19 cellular contexts compared by ENCODE assay signal in genomic region chr9:126036881-126037291, GRCh38.
DNase-seq lines count a peak whose midpoint lies in the region; TF ChIP-seq lines count a peak whose summit lies in the region.
"Had no signal": no experiment of that assay in that cellular context is flagged by ENCODE, and none has a peak within 500 bp of the region (broad histone marks: within the 10 kb centered on the region; RNA-seq: fewer than 3 reads in every experiment).

No MANE protein-coding gene starts in this region.

- no peak overlapping the region for H3K23ac ChIP-seq in neuronal stem cell (ENCODE audit: low read depth, low read length, poor library complexity)

- H3K14ac ChIP-seq in neuronal stem cell (ENCODE audit: low read length) = no peak overlapping the region

- H3K4me2 ChIP-seq in neuronal stem cell (ENCODE audit: insufficient read depth, low read length, poor library complexity, severe bottlenecking) = no peak overlapping the region
- H3K4me2 ChIP-seq: A549, PC-9 had no signal

- H3K27me3 ChIP-seq in SJCRH30 = no peaks in the 10 kb centered on the region
- H3K27me3 ChIP-seq in neuronal stem cell (ENCODE audit: control insufficient read depth in 3 of 3, insufficient read depth in 3 of 3, low read depth in 1 of 3, low read length in 3 of 3) = peaks cover 0 to 6% (median 0%) of the 10 kb centered on the region in 3 experiments
- H3K27me3 ChIP-seq: SJSA1 had no signal

- H3K9ac ChIP-seq in neuronal stem cell (ENCODE audit: low read depth, low read length, poor library complexity) = no peak overlapping the region

- DNase-seq in A172 (ENCODE audit: low spot score) (peak; percentile 29), SJCRH30 (peak; percentile 53 to 67), islet precursor cell (peak; percentile 46), neuronal stem cell (ENCODE audit: low spot score) (no peak), GM13976 (ENCODE audit: low spot score) (no peak), nucleus accumbens (lab: John Stamatoyannopoulos, UW) (no peak), DMS79 (lab: John Stamatoyannopoulos, UW) (no peak)
- no peak for DNase-seq in stimulated activated CD4-positive, alpha-beta T cell treated with anti-CD3 and anti-CD28 coated beads, Interleukin-4, amount 100 ng/mL, for 4 hours
- DNase-seq: Calu3; CD8-positive, alpha-beta T cell; DMS53; NCI-H1417 treated with DMSO at 0.1 percent for 48 hours; NCI-H2029; NCI-H345; NCI-H524 treated with DMSO at 0.1 percent for 48 hours; PC-9 had no signal

- no peak for TF ChIP-seq CTCF in GM13976 (IDR thresholded peaks at IDR 0.05; ENCODE audit: borderline replicate concordance, control extremely low read depth, extremely low read depth, insufficient read depth, missing control alignments)

- no peak overlapping the region for H2BK120ac ChIP-seq in neuronal stem cell (ENCODE audit: low read depth, low read length)

- H3K27ac ChIP-seq in SJCRH30 (peak overlapping the region; percentile 29), neuronal stem cell (replicated peaks; ENCODE audit: low read length) (no peak overlapping the region)
- H3K27ac ChIP-seq: A549, PC-9, RWPE1, SJSA1 had no signal

- H3K9me3 ChIP-seq in SJCRH30 (replicated peaks) (no peaks in the 10 kb centered on the region), neuronal stem cell (replicated peaks in 1 of 2; ENCODE audit: control insufficient read depth in 2 of 2, insufficient read depth in 1 of 2, low read depth in 1 of 2, low read length in 2 of 2) (no peaks in the 10 kb centered on the region)
- H3K9me3 ChIP-seq: SJSA1 had no signal

- H3K4me3 ChIP-seq in SJCRH30 = peak overlapping the region; percentile 51
- no peak overlapping the region for H3K4me3 ChIP-seq in neuronal stem cell (ENCODE audit: low read length in 2 of 2)
- H3K4me3 ChIP-seq: A549, PC-9, SJSA1 had no signal

- H4K91ac ChIP-seq in neuronal stem cell (ENCODE audit: low read depth, low read length, poor library complexity) = no peak overlapping the region

- H2AK5ac ChIP-seq in neuronal stem cell (ENCODE audit: low read depth, low read length) = no peak overlapping the region

- peak overlapping the region; percentile 25 for H3K18ac ChIP-seq in neuronal stem cell (ENCODE audit: low read length)

- H2BK5ac ChIP-seq in neuronal stem cell (ENCODE audit: low read length) = no peak overlapping the region

- H3K36me3 ChIP-seq in SJCRH30 (no peaks in the 10 kb centered on the region), neuronal stem cell (replicated peaks in 1 of 2; ENCODE audit: control insufficient read depth in 2 of 2, insufficient read depth in 2 of 2, low read length in 2 of 2) (no peaks in the 10 kb centered on the region)
- H3K36me3 ChIP-seq: SJSA1 had no signal

- in situ Hi-C loops in GM13976 (cut with MboI; ENCODE audit: low sequenced_read_pairs, unreplicated experiment) = no loop called here

- H2BK12ac ChIP-seq in neuronal stem cell (ENCODE audit: low read length) = no peak overlapping the region

- no peak overlapping the region for H3K4ac ChIP-seq in neuronal stem cell (ENCODE audit: low read length)

- no peak overlapping the region for H2BK15ac ChIP-seq in neuronal stem cell (ENCODE audit: low read length)

- WGBS in neuronal stem cell (ENCODE audit: extremely low coverage in 2 of 2, insufficient read length in 2 of 2, insufficient replicate concordance in 1 of 2), 2 donors = no CpG with 5 or more reads among the region's 19 CpGs

- no peaks in the 10 kb centered on the region for H3K79me1 ChIP-seq in neuronal stem cell (ENCODE audit: low read depth, low read length)

- H4K8ac ChIP-seq in neuronal stem cell (ENCODE audit: low read depth, low read length) = no peak overlapping the region

- H2AFZ ChIP-seq in neuronal stem cell (ENCODE audit: low read length) = no peak overlapping the region
- H2AFZ ChIP-seq: PC-9 had no signal

- H3K4me1 ChIP-seq in SJCRH30 (no peaks in the 10 kb centered on the region; the same call in 1 of the 2 replicates), neuronal stem cell (ENCODE audit: control insufficient read depth in 2 of 2, insufficient read depth in 1 of 2, low read depth in 1 of 2, low read length in 2 of 2) (peaks cover 0 to 1% of the 10 kb centered on the region in 2 donors)
- H3K4me1 ChIP-seq: A549, SJSA1 had no signal

Comparison
In these comparisons a context has a peak if more than half of its experiments do, and no peak if none do; other contexts are left out.
1. DNase-seq: peak in A172 (single experiment), SJCRH30 (2 of 2) and islet precursor cell (single experiment); none in neuronal stem cell (single experiment), GM13976 (single experiment), stimulated activated CD4-positive, alpha-beta T cell treated with anti-CD3 and anti-CD28 coated beads, Interleukin-4, amount 100 ng/mL, for 4 hours (0 of 2), nucleus accumbens (0 of 56) and DMS79 (single experiment).